3 cellular contexts compared by ENCODE assay signal in the genomic region with DNA sequence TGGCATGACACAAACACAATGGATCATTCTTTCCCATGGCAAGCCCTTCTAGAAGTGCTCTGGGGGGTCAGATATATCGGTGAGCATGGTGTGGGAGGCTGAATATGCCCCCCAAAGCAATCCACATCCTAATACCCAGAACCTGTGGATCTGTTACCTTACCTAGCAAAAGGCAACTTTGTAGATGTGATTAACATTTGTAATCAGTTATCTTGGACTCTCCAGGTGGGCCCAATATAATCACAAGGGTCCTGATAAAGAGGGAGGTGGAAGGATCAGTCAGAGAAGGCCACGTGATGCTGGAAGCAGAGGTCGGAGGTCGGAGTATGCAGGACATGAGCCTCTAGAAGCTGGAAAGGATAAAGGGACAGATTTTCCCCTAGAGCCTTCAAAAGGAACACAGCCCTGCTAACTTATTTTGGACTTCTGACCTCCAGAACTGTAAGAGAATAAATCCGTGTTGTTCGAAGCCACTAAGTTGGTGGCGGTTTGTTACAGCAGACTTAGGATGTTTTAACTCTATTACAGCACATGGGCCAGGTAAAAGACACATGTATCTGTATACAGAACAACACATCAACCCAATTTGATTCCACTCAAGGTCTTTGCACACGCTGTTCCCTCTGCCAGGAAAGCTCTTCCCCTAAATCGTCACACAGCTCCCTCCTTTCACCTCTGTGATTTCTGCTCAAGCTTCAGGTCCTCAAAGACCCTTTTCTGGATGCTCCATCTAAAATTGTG.
TF ChIP-seq lines count a peak whose summit lies in the region.

No MANE protein-coding gene starts in this region.

TF ChIP-seq in IMR-90, 13 proteins besides CTCF, POLR2A, EP300 and RAD21:
- no peak for TF ChIP-seq NFE2L2 (IDR thresholded peaks at IDR 0.05; ENCODE audit: low read depth, low read length)
- TF ChIP-seq MAZ (IDR thresholded peaks at IDR 0.05; ENCODE audit: borderline replicate concordance, low read depth, low read length) = no peak
- no peak for TF ChIP-seq SMC3 (IDR thresholded peaks at IDR 0.05; ENCODE audit: low read depth, low read length)
- no peak for TF ChIP-seq BHLHE40 (IDR thresholded peaks at IDR 0.05; ENCODE audit: low read depth, low read length)
- TF ChIP-seq, protein P1, sequence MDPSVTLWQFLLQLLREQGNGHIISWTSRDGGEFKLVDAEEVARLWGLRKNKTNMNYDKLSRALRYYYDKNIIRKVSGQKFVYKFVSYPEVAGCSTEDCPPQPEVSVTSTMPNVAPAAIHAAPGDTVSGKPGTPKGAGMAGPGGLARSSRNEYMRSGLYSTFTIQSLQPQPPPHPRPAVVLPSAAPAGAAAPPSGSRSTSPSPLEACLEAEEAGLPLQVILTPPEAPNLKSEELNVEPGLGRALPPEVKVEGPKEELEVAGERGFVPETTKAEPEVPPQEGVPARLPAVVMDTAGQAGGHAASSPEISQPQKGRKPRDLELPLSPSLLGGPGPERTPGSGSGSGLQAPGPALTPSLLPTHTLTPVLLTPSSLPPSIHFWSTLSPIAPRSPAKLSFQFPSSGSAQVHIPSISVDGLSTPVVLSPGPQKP (IDR thresholded peaks at IDR 0.05; ENCODE audit: borderline replicate concordance, low read depth, low read length) = no peak
- no peak for TF ChIP-seq RCOR1 (IDR thresholded peaks at IDR 0.05; ENCODE audit: insufficient replicate concordance, low read length)
- TF ChIP-seq, protein P2, sequence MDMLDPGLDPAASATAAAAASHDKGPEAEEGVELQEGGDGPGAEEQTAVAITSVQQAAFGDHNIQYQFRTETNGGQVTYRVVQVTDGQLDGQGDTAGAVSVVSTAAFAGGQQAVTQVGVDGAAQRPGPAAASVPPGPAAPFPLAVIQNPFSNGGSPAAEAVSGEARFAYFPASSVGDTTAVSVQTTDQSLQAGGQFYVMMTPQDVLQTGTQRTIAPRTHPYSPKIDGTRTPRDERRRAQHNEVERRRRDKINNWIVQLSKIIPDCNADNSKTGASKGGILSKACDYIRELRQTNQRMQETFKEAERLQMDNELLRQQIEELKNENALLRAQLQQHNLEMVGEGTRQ (IDR thresholded peaks at IDR 0.05; ENCODE audit: low read depth, low read length) = no peak
- TF ChIP-seq MXI1 (IDR thresholded peaks at IDR 0.05; ENCODE audit: borderline replicate concordance, low read depth, low read length) = no peak
- TF ChIP-seq CHD1 (IDR thresholded peaks at IDR 0.05; ENCODE audit: low read depth, low read length) = no peak
- no peak for TF ChIP-seq RFX5 (IDR thresholded peaks at IDR 0.05; ENCODE audit: low read depth, low read length)
- TF ChIP-seq CEBPB (IDR thresholded peaks at IDR 0.05; ENCODE audit: low read depth, low read length) = no peak
- TF ChIP-seq MAFK (IDR thresholded peaks at IDR 0.05; ENCODE audit: low read depth, low read length) = no peak
- no peak for TF ChIP-seq FOS (IDR thresholded peaks at IDR 0.05; ENCODE audit: low read depth, low read length)

TF ChIP-seq in H1, 55 proteins besides CTCF, POLR2A, EP300 and RAD21:
- TF ChIP-seq EGR1 (IDR thresholded peaks at IDR 0.05; ENCODE audit: borderline replicate concordance, low read depth, low read length) = no peak
- no peak for TF ChIP-seq BCL11A (IDR thresholded peaks at IDR 0.05; ENCODE audit: low read depth in 2 of 2, low read length in 2 of 2)
- no peak for TF ChIP-seq BACH1 (IDR thresholded peaks at IDR 0.05; ENCODE audit: low read length)
- TF ChIP-seq, protein P2 (IDR thresholded peaks at IDR 0.05; ENCODE audit: low read length) = no peak
- no peak for TF ChIP-seq MAFK (IDR thresholded peaks at IDR 0.05; ENCODE audit: low read depth, low read length)
- no peak for TF ChIP-seq SUZ12 (IDR thresholded peaks at IDR 0.05; ENCODE audit: low read length)
- no peak for TF ChIP-seq FOSL1 (IDR thresholded peaks at IDR 0.05; ENCODE audit: insufficient read depth, low read depth, low read length)
- no peak for TF ChIP-seq GTF2F1 (IDR thresholded peaks at IDR 0.05; ENCODE audit: borderline replicate concordance, low read depth, low read length)
- TF ChIP-seq, protein P3, sequence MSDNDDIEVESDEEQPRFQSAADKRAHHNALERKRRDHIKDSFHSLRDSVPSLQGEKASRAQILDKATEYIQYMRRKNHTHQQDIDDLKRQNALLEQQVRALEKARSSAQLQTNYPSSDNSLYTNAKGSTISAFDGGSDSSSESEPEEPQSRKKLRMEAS (IDR thresholded peaks at IDR 0.05) = no peak
- no peak for TF ChIP-seq YY1 (IDR thresholded peaks at IDR 0.05; ENCODE audit: low read depth, low read length)
- TF ChIP-seq KDM4A (IDR thresholded peaks at IDR 0.05; ENCODE audit: low read depth, low read length, severe bottlenecking) = no peak
- no peak for TF ChIP-seq SP1 (IDR thresholded peaks at IDR 0.05; ENCODE audit: low read depth, low read length)
- no peak for TF ChIP-seq JUN (IDR thresholded peaks at IDR 0.05; ENCODE audit: low read depth, low read length)
- no peak for TF ChIP-seq SP2 (IDR thresholded peaks at IDR 0.05; ENCODE audit: low read length)
- no peak for TF ChIP-seq CBX5 (IDR thresholded peaks at IDR 0.05; ENCODE audit: low read depth, low read length)
- TF ChIP-seq SP4 (IDR thresholded peaks at IDR 0.05; ENCODE audit: low read length) = no peak
- TF ChIP-seq CBX8 (IDR thresholded peaks at IDR 0.05; ENCODE audit: borderline replicate concordance, low read depth, low read length) = no peak
- TF ChIP-seq, protein P4, sequence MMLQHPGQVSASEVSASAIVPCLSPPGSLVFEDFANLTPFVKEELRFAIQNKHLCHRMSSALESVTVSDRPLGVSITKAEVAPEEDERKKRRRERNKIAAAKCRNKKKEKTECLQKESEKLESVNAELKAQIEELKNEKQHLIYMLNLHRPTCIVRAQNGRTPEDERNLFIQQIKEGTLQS (IDR thresholded peaks at IDR 0.05; ENCODE audit: insufficient read depth, low read depth, low read length) = no peak
- TF ChIP-seq RFX5 (IDR thresholded peaks at IDR 0.05; ENCODE audit: borderline replicate concordance, low read depth, low read length) = no peak
- TF ChIP-seq RNF2 (IDR thresholded peaks at IDR 0.05; ENCODE audit: borderline replicate concordance, low read depth, low read length, missing control alignments, poor library complexity, severe bottlenecking) = no peak

TF ChIP-seq in SK-N-SH treated with all-trans-retinoic acid at 6 μM for 48 hours, 23 proteins besides CTCF, POLR2A, EP300 and RAD21:
- TF ChIP-seq, protein P5, sequence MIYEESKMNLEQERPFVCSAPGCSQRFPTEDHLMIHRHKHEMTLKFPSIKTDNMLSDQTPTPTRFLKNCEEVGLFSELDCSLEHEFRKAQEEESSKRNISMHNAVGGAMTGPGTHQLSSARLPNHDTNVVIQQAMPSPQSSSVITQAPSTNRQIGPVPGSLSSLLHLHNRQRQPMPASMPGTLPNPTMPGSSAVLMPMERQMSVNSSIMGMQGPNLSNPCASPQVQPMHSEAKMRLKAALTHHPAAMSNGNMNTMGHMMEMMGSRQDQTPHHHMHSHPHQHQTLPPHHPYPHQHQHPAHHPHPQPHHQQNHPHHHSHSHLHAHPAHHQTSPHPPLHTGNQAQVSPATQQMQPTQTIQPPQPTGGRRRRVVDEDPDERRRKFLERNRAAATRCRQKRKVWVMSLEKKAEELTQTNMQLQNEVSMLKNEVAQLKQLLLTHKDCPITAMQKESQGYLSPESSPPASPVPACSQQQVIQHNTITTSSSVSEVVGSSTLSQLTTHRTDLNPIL (CRISPR knock-in tag; IDR thresholded peaks at IDR 0.05; ENCODE audit: low read depth) = no peak
- TF ChIP-seq TOX (CRISPR knock-in tag; IDR thresholded peaks at IDR 0.05; ENCODE audit: borderline replicate concordance) = no peak
- TF ChIP-seq, protein P6, sequence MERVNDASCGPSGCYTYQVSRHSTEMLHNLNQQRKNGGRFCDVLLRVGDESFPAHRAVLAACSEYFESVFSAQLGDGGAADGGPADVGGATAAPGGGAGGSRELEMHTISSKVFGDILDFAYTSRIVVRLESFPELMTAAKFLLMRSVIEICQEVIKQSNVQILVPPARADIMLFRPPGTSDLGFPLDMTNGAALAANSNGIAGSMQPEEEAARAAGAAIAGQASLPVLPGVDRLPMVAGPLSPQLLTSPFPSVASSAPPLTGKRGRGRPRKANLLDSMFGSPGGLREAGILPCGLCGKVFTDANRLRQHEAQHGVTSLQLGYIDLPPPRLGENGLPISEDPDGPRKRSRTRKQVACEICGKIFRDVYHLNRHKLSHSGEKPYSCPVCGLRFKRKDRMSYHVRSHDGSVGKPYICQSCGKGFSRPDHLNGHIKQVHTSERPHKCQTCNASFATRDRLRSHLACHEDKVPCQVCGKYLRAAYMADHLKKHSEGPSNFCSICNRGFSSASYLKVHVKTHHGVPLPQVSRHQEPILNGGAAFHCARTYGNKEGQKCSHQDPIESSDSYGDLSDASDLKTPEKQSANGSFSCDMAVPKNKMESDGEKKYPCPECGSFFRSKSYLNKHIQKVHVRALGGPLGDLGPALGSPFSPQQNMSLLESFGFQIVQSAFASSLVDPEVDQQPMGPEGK (CRISPR knock-in tag; IDR thresholded peaks at IDR 0.05; ENCODE audit: borderline replicate concordance) = no peak
- TF ChIP-seq RARB (CRISPR knock-in tag; IDR thresholded peaks at IDR 0.05) = no peak
- TF ChIP-seq TCF4 (CRISPR knock-in tag; IDR thresholded peaks at IDR 0.05; ENCODE audit: borderline replicate concordance) = no peak
- no peak for TF ChIP-seq ZNF70 (CRISPR knock-in tag; IDR thresholded peaks at IDR 0.05)
- TF ChIP-seq CSDC2 (CRISPR knock-in tag; IDR thresholded peaks at IDR 0.05) = no peak
- no peak for TF ChIP-seq ZNF8 (CRISPR knock-in tag; IDR thresholded peaks at IDR 0.05)
- TF ChIP-seq SNAI2 (CRISPR knock-in tag; IDR thresholded peaks at IDR 0.05) = no peak
- TF ChIP-seq, protein P7, sequence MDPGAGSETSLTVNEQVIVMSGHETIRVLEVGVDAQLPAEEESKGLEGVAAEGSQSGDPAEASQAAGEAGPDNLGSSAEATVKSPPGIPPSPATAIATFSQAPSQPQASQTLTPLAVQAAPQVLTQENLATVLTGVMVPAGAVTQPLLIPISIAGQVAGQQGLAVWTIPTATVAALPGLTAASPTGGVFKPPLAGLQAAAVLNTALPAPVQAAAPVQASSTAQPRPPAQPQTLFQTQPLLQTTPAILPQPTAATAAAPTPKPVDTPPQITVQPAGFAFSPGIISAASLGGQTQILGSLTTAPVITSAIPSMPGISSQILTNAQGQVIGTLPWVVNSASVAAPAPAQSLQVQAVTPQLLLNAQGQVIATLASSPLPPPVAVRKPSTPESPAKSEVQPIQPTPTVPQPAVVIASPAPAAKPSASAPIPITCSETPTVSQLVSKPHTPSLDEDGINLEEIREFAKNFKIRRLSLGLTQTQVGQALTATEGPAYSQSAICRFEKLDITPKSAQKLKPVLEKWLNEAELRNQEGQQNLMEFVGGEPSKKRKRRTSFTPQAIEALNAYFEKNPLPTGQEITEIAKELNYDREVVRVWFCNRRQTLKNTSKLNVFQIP (CRISPR knock-in tag; IDR thresholded peaks at IDR 0.05; ENCODE audit: borderline replicate concordance, low read depth) = no peak
